In the genomic region with DNA sequence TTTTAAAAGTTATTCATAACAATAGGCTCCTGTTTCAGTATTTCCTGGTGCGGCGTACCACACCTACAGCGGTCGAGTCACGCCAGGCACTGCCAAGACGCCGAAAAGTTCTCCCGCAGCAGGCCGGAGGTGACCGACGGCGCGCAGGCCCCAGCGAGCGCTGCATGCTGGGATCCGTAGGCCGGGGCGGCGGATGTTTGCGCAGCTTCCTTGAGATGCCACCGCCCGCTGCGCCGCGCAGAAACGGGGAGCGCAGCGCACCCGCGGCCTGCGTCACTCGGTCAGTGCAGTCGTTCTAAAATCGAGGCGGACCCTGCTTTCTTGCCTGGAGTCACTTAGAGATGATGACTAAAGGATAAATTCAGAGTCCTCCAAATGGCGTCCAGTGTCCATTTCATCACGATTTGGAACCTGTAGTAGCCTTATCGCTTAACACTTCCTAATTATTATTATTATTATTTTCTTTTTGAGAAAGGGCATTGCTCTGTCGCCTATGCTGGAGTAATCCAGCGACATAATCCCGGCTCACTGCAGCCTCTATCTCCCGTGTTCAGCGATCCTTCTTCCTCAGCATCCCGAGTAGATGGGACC, we compare ENCODE assay signal across 8 cellular contexts. TPM values are rescaled to one million over a fixed set of nuclear protein-coding genes. Genes with fewer than 3 reads are reported as not detected.
DNase-seq lines count a peak whose midpoint lies in the region; ATAC-seq and TF ChIP-seq lines count a peak whose summit lies in the region.

No MANE protein-coding gene starts in this region.

- ATAC-seq in HG03354 (IDR thresholded peaks at IDR 0.05; ENCODE audit: poor library complexity, severe bottlenecking, unreplicated experiment) (peak; percentile 80), left lung (peak; percentile 91)

- peak overlapping the region; percentile 53 to 82 for H3K9ac ChIP-seq in colonic mucosa (ENCODE audit: low read depth in 2 of 2, low read length in 2 of 2)

- H3K27ac ChIP-seq in colonic mucosa: peak overlapping the region; percentile 90
- H3K27ac ChIP-seq in left lung: peak overlapping the region; percentile 95 to 96

- intact Hi-C loops in colonic mucosa (cut with DNase I): no loop called here
- intact Hi-C loops in left lung (cut with DNase I): no loop called here

- H3K27me3 ChIP-seq in colonic mucosa (no peaks in the 10 kb centered on the region), left lung (no peaks in the 10 kb centered on the region)

- peak overlapping the region; percentile 80 for H3K4me3 ChIP-seq in AG10803 (ENCODE audit: low read length)
- H3K4me3 ChIP-seq in colonic mucosa: peak overlapping the region; percentile 92
- peak overlapping the region; percentile 79 to 91 for H3K4me3 ChIP-seq in left lung

- no peaks in the 10 kb centered on the region for H3K36me3 ChIP-seq in colonic mucosa
- no peaks in the 10 kb centered on the region for H3K36me3 ChIP-seq in left lung

- TF ChIP-seq CTCF in AG10803 (conservative IDR thresholded peaks at IDR 0.05; ENCODE audit: low read length) (0 out of 2 replicates have a peak, but pooled peaks have one; percentile 3), colonic mucosa (IDR thresholded peaks at IDR 0.05) (no peak), left lung (IDR thresholded peaks at IDR 0.05) (peak in 1 of 2 donors; percentile 33)

- H3K4me1 ChIP-seq in colonic mucosa: no peaks in the 10 kb centered on the region
- peaks cover 0 to 38% of the 10 kb centered on the region in 2 donors for H3K4me1 ChIP-seq in left lung

- TF ChIP-seq POLR2A in GM19099 (IDR thresholded peaks at IDR 0.05; ENCODE audit: extremely low read depth, insufficient read length, low read depth): peak; percentile 89

- DNase-seq in AG10803 (ENCODE audit: low read depth): peak; percentile 94
- DNase-seq in NCI-H510A treated with DMSO at 0.1 percent for 48 hours (lab: John Stamatoyannopoulos, UW): peak; percentile 85
- peak; percentile 94 for DNase-seq in activated CD4-positive, alpha-beta T cell treated with anti-CD3 and anti-CD28 coated beads for 48 hours
- DNase-seq in colonic mucosa: peak; percentile 91
- peak; percentile 94 to 99 for DNase-seq in left lung
- DNase-seq in stimulated activated CD4-positive, alpha-beta T cell treated with anti-CD3 and anti-CD28 coated beads, Interleukin-2, amount 100 ng/mL, for 24 hours: peak; percentile 88 to 91

- H3K9me3 ChIP-seq in colonic mucosa (no peaks in the 10 kb centered on the region), left lung (no peaks in the 10 kb centered on the region)

RNA-seq across cellular contexts. Expression of a gene that starts 1.3 kb away (rescaled TPM):
- total RNA-seq in colonic mucosa (10 to 100 TPM; 10.2 to 31.6 TPM), left lung (1 to 10 TPM; 3.0 to 7.3 TPM)

RNA-seq across cellular contexts. Expression of a gene that starts 17.8 kb away (rescaled TPM):
- total RNA-seq in colonic mucosa (10 to 100 TPM; 39.0 to 44.8 TPM), left lung (10 to 100 TPM; 41.2 to 50.2 TPM)

Comparison
In these comparisons a context has a peak if more than half of its experiments do, and no peak if none do; other contexts are left out.
1. Peak in every context shown above with its lines: DNase-seq, ATAC-seq, H3K4me3 ChIP-seq and H3K27ac ChIP-seq.